In the genomic region with DNA sequence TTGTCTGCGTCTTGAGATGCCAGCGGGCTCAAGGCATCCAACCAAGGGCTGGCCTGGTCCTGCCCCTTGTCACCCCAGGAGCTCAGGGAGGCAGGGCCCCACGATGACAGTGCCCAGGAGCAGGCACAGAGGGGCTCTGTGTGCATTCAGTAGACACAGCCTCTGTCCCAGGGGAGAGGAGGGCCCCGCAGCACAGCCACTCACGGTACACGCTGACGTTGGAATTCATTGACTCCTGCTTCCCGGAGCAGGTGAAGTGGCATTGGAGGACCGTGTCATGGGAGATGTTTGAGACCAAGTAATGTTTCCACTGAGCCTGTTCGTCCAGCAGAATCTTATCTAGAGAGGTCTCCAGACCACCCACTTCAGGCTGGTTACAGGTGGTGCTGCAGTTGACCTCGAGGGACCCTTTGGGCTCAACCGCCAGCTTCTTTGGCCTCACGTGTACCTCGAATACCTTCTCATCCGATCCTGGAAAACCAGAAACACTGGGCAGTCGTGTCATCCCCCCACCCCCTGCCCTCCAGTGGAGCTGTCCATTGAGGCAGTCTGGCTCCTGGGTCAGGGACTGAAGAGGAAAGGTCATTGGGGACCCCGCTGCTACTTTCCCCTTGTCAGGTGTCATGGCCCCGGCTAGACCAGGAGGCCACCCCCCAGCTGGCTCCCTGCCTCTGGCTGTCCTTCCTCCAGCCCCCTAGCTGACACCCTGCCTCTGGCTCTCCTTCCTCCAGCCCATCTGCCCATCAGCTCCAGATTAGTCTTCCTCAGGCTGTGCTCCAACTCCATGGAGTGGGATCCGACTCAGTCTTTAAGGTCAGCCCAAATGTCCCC, we compare ENCODE assay signal across 13 cellular contexts. TPM values are rescaled to one million over a fixed set of nuclear protein-coding genes. Genes with fewer than 3 reads are reported as not detected.
DNase-seq lines count a peak whose midpoint lies in the region; ATAC-seq and TF ChIP-seq lines count a peak whose summit lies in the region.
"Had no signal": no experiment of that assay in that cellular context is flagged by ENCODE, and none has a peak within 500 bp of the region (broad histone marks: within the 10 kb centered on the region; RNA-seq: fewer than 3 reads in every experiment).

No MANE protein-coding gene starts in this region.

- TF ChIP-seq POLR2A in esophagus muscularis mucosa (IDR thresholded peaks at IDR 0.05; ENCODE audit: low read depth) (no peak), stomach (IDR thresholded peaks at IDR 0.05) (no peak)

- no peak for TF ChIP-seq CTCF in PC-3 (conservative IDR thresholded peaks at IDR 0.05; ENCODE audit: low read depth, low read length)
- TF ChIP-seq CTCF in esophagus muscularis mucosa (IDR thresholded peaks at IDR 0.05): no peak
- no peak for TF ChIP-seq CTCF in stomach (IDR thresholded peaks at IDR 0.05)

- H4K20me1 ChIP-seq in PC-3 (ENCODE audit: low read length): no peaks in the 10 kb centered on the region

- no peak overlapping the region for H3K4me3 Mint-ChIP-seq in activated CD8-positive, alpha-beta memory T cell treated with anti-CD3 and anti-CD28 coated beads, Interleukin-2, amount 10 ng/mL, durations not matched to agents 7 days and 5 days

- H3K4me3 ChIP-seq in PC-3 (ENCODE audit: low read length): peak overlapping the region; percentile 18; the same call in 1 of the 2 replicates
- H3K4me3 ChIP-seq in esophagus muscularis mucosa: peak overlapping the region; percentile 14 to 42 (median 27)
- H3K4me3 ChIP-seq in stomach: peak overlapping the region in 2 of 4 donors; percentile 4 to 22

- H3K9ac ChIP-seq in PC-3 (ENCODE audit: low read length): no peak overlapping the region

- H3K4me2 ChIP-seq in PC-3 (ENCODE audit: low read length): peak overlapping the region; percentile 69

- CTCF ChIA-PET in activated CD8-positive, alpha-beta memory T cell treated with anti-CD3 and anti-CD28 coated beads, Interleukin-2, amount 10 ng/mL, durations not matched to agents 7 days and 5 days (lab: Charles Lee): interaction anchor here (0.8 to 3.4 kb wide), 6 partner anchors 11 to 93 kb away, joined by 3 to 14 read pairs (median 6); a partner anchor contains a TSS
- CTCF ChIA-PET in PC-3 (lab: Charles Lee): interaction anchor here (0.7 to 0.9 kb wide), 2 partner anchors 56 to 128 kb away, joined by 3 to 6 read pairs; no protein-coding TSS in a partner anchor

- POLR2A ChIA-PET in PC-3 (lab: Charles Lee; ENCODE audit: unreplicated experiment): no interaction called here

- peak overlapping the region; percentile 49 for H2AFZ ChIP-seq in PC-3 (ENCODE audit: low read length)

- H3K4me1 ChIP-seq in PC-3 (ENCODE audit: insufficient read depth, low read length) (peaks cover 48% of the 10 kb centered on the region), esophagus muscularis mucosa (peaks cover 37 to 43% (median 41%) of the 10 kb centered on the region in 4 donors), stomach (peaks cover 0 to 40% (median 27%) of the 10 kb centered on the region in 4 donors)

- no peak for TF ChIP-seq EP300 in esophagus muscularis mucosa (IDR thresholded peaks at IDR 0.05)
- TF ChIP-seq EP300 in stomach (IDR thresholded peaks at IDR 0.05): no peak

- H3K9me3 Mint-ChIP-seq in activated CD8-positive, alpha-beta memory T cell treated with anti-CD3 and anti-CD28 coated beads, Interleukin-2, amount 10 ng/mL, durations not matched to agents 7 days and 5 days (ENCODE audit: low read depth): no peaks in the 10 kb centered on the region

- peak overlapping the region; percentile 17; the same call in 1 of the 2 replicates for H3K27ac ChIP-seq in PC-3 (ENCODE audit: low read length)
- peak overlapping the region in 3 of 4 donors; percentile 21 to 71 (median 62) for H3K27ac ChIP-seq in esophagus muscularis mucosa (replicated peaks in 1 of 4)
- H3K27ac ChIP-seq in stomach: peak overlapping the region in 4 of 5 donors; percentile 25 to 59 (median 52)

- peaks cover 18% of the 10 kb centered on the region for H3K4me1 Mint-ChIP-seq in activated CD8-positive, alpha-beta memory T cell treated with anti-CD3 and anti-CD28 coated beads, Interleukin-2, amount 10 ng/mL, durations not matched to agents 7 days and 5 days

- no TSS peak for BruUV-seq in PC-3 (replicated peaks; lab: Mats Ljungman, UMichigan)

- WGBS in esophagus muscularis mucosa: 78% methylated on average over 12 of the region's 19 CpGs
- WGBS in stomach, 5 donors: 76 to 80% (median 76%) methylated on average over 11 to 19 of the region's 19 CpGs

- H3K27me3 Mint-ChIP-seq in activated CD8-positive, alpha-beta memory T cell treated with anti-CD3 and anti-CD28 coated beads, Interleukin-2, amount 10 ng/mL, durations not matched to agents 7 days and 5 days: no peaks in the 10 kb centered on the region

- peaks cover 7% of the 10 kb centered on the region for H3K36me3 Mint-ChIP-seq in activated CD8-positive, alpha-beta memory T cell treated with anti-CD3 and anti-CD28 coated beads, Interleukin-2, amount 10 ng/mL, durations not matched to agents 7 days and 5 days

- peaks cover 1% of the 10 kb centered on the region; the same call in 1 of the 2 replicates for H3K9me3 ChIP-seq in PC-3 (ENCODE audit: low read length)
- no peaks in the 10 kb centered on the region for H3K9me3 ChIP-seq in esophagus muscularis mucosa
- H3K9me3 ChIP-seq in stomach: peaks cover 0 to 3% (median 0%) of the 10 kb centered on the region in 4 donors

- H3K79me2 ChIP-seq in PC-3 (ENCODE audit: low read length): no peaks in the 10 kb centered on the region

- no peaks in the 10 kb centered on the region for H3K9me2 ChIP-seq in PC-3 (replicated peaks; ENCODE audit: low read length)

- no peak for ATAC-seq in activated CD8-positive, alpha-beta memory T cell treated with anti-CD3 and anti-CD28 coated beads, Interleukin-2, amount 10 ng/mL, durations not matched to agents 7 days and 5 days
- ATAC-seq in PC-3 (peak; percentile 2; the same call in 1 of the 2 replicates), HG02884 (IDR thresholded peaks at IDR 0.05; ENCODE audit: unreplicated experiment) (no peak)

- H3K27ac Mint-ChIP-seq in activated CD8-positive, alpha-beta memory T cell treated with anti-CD3 and anti-CD28 coated beads, Interleukin-2, amount 10 ng/mL, durations not matched to agents 7 days and 5 days: no peak overlapping the region

- H3K36me3 ChIP-seq in PC-3 (ENCODE audit: low read depth, low read length): no peaks in the 10 kb centered on the region
- H3K36me3 ChIP-seq in esophagus muscularis mucosa: peaks cover 0 to 28% (median 5%) of the 10 kb centered on the region in 4 donors
- peaks cover 0 to 16% (median 4%) of the 10 kb centered on the region in 4 donors for H3K36me3 ChIP-seq in stomach

- no peaks in the 10 kb centered on the region for H3K27me3 ChIP-seq in PC-3 (ENCODE audit: low read length)
- peaks cover 0 to 33% (median 0%) of the 10 kb centered on the region in 4 donors for H3K27me3 ChIP-seq in esophagus muscularis mucosa
- H3K27me3 ChIP-seq in stomach: peaks cover 0 to 15% (median 0%) of the 10 kb centered on the region in 3 donors

- DNase-seq in activated CD8-positive, alpha-beta memory T cell treated with anti-CD3 and anti-CD28 coated beads, Interleukin-2, amount 50 U/mL, for 48 hours: peak; percentile 45
- DNase-seq in activated CD8-positive, alpha-beta memory T cell treated with anti-CD3 and anti-CD28 coated beads, Interleukin-2, amount 10 ng/mL, durations not matched to agents 7 days and 5 days: no peak
- DNase-seq in PC-3 (no peak), esophagus muscularis mucosa (ENCODE audit: extremely low spot score) (no peak), stomach (peak; percentile 23), C1 segment of cervical spinal cord (lab: John Stamatoyannopoulos, UW) (no peak), NCI-H526 (lab: John Stamatoyannopoulos, UW) (no peak)
- DNase-seq: caudate nucleus; GDM1; NCI-H1048; stimulated activated CD4-positive, alpha-beta T cell treated with anti-CD3 and anti-CD28 coated beads, Interleukin-2, amount 100 ng/mL, for 48 hours had no signal

- intact Hi-C loops in PC-3 (cut with micrococcal nuclease) (no loop called here), esophagus muscularis mucosa (cut with DNase I) (no loop called here), stomach (cut with DNase I; ENCODE audit: low total_unique reads) (no loop called here)

- H3F3A ChIP-seq in PC-3 (ENCODE audit: low read length, unreplicated experiment): no peaks in the 10 kb centered on the region

RNA-seq across cellular contexts. Expression of a gene that starts 7.0 kb away (rescaled TPM):
- 1 to 10 TPM; 1.5 to 3.3 TPM for total RNA-seq in activated CD8-positive, alpha-beta memory T cell treated with anti-CD3 and anti-CD28 coated beads, Interleukin-2, amount 10 ng/mL, durations not matched to agents 7 days and 5 days
- total RNA-seq in PC-3 (2014; rRNA removed) (0.77 and 1.2 TPM in 2 replicates), esophagus muscularis mucosa (under 1 TPM in 3 of 4 donors, not detected in 1; 0.23 to 0.42 (median 0.39) TPM), stomach (under 1 TPM in 1 of 5 donors, not detected in 4; 0.92 TPM)
- under 1 TPM in 2 of 3 donors, not detected in 1; 0.08 to 0.50 TPM for polyA plus RNA-seq in stomach
- total RNA-seq: osteocyte had no signal

RNA-seq across cellular contexts. Expression of a gene that starts 15.3 kb away (rescaled TPM):
- total RNA-seq in activated CD8-positive, alpha-beta memory T cell treated with anti-CD3 and anti-CD28 coated beads, Interleukin-2, amount 10 ng/mL, durations not matched to agents 7 days and 5 days: 10 to 100 TPM; 39.0 to 40.6 TPM
- total RNA-seq in PC-3 (2014; rRNA removed) (not detected in 2 replicates), esophagus muscularis mucosa (10 to 100 TPM; 22.4 to 75.1 (median 58.1) TPM), stomach (10 to 100 TPM in 1 of 5 donors, 1 to 10 TPM in 2, not detected in 2; 4.7 to 25.3 (median 9.9) TPM)
- 10 to 100 TPM in 2 of 3 donors, 1 to 10 TPM in 1; 8.2 to 15.4 (median 11.5) TPM for polyA plus RNA-seq in stomach
- total RNA-seq: osteocyte had no signal

RNA-seq across cellular contexts. Expression of a gene that starts 32.4 kb away (rescaled TPM):
- total RNA-seq in activated CD8-positive, alpha-beta memory T cell treated with anti-CD3 and anti-CD28 coated beads, Interleukin-2, amount 10 ng/mL, durations not matched to agents 7 days and 5 days: under 1 TPM in 1 of 2 experiments, not detected in 1; 0.02 TPM
- total RNA-seq in PC-3 (2014; rRNA removed): 0.06 TPM in 1 of 2 replicates, not detected in the other
- total RNA-seq in esophagus muscularis mucosa: under 1 TPM; under 0.01 to 0.71 (median 0.20) TPM
- 1 to 10 TPM in 3 of 5 donors, not detected in 2; 1.2 to 2.7 (median 2.4) TPM for total RNA-seq in stomach
- polyA plus RNA-seq in stomach: under 1 TPM; 0.05 to 0.31 (median 0.19) TPM
- total RNA-seq: osteocyte had no signal

Comparison
In these comparisons a context has a peak if more than half of its experiments do, and no peak if none do; other contexts are left out.
1. DNase-seq: peak in activated CD8-positive, alpha-beta memory T cell treated with anti-CD3 and anti-CD28 coated beads, Interleukin-2, amount 50 U/mL, for 48 hours (single experiment) and stomach (single experiment); none in activated CD8-positive, alpha-beta memory T cell treated with anti-CD3 and anti-CD28 coated beads, Interleukin-2, amount 10 ng/mL, durations not matched to agents 7 days and 5 days (single experiment), PC-3 (single experiment), esophagus muscularis mucosa (single experiment), C1 segment of cervical spinal cord (0 of 14) and NCI-H526 (0 of 2).
2. Peak in every context shown above with its lines, with median percentiles within 50 percentile points of each other: H3K27ac ChIP-seq.